In the genomic region with DNA sequence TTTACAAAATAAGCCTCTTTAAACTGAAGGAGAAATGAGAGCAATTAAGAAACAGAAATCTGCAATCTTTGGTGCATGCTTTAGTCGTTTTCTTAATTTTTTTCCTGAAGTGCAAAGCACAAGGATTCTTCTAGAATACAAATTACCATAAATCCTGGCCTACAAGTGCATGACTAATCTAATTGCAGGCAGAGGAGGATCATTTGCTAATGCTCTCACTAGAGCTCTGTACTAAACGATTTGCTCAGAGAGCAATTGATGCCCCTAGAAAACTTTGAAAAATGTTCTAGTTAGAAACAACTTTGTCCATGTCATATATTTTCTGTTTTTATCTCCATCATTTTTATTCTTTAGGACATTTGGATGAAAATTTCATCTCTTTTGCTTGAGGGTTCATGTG, we compare ENCODE assay signal across 8 cellular contexts.
"Had no signal": no experiment of that assay in that cellular context is flagged by ENCODE, and none has a peak within 500 bp of the region (broad histone marks: within the 10 kb centered on the region; RNA-seq: fewer than 3 reads in every experiment).

No MANE protein-coding gene starts in this region.

- H3K36me3 ChIP-seq: HAP-1 had no signal

- DNase-seq: GM23248, GOT3, H7, HFFc6 had no signal

- H3K9ac ChIP-seq: GM23248 had no signal

- H3K4me1 ChIP-seq: HAP-1 had no signal

- FAIRE-seq: HepG2 had no signal

- H3K27ac ChIP-seq: GM23248, HL-60 had no signal

- H3K4me3 ChIP-seq: GM23248, HAP-1 had no signal

- ATAC-seq: HCT116, HepG2 had no signal

- H3K9me3 ChIP-seq: HAP-1 had no signal

- H2AFZ ChIP-seq: GM23248 had no signal
